17 cellular contexts compared by ENCODE assay signal in genomic region chr17:75610103-75610984, GRCh38. TPM values are rescaled to one million over a fixed set of nuclear protein-coding genes. Genes with fewer than 3 reads are reported as not detected.
DNase-seq lines count a peak whose midpoint lies in the region; ATAC-seq lines count a peak whose summit lies in the region.
"Had no signal": no experiment of that assay in that cellular context is flagged by ENCODE, and none has a peak within 500 bp of the region (broad histone marks: within the 10 kb centered on the region; RNA-seq: fewer than 3 reads in every experiment).

No MANE protein-coding gene starts in this region.

- H3K4me3 ChIP-seq in BLaER1 (no peak overlapping the region), duodenal mucosa (ENCODE audit: low read depth in 1 of 2, low read length in 2 of 2) (peak overlapping the region; percentile 69 to 75), muscle layer of duodenum (ENCODE audit: low read depth in 1 of 2, low read length in 2 of 2) (peak overlapping the region in 1 of 2 donors; percentile 7)
- H3K4me3 ChIP-seq: esophagus squamous epithelium, vagina had no signal

- H3K9me3 ChIP-seq in BLaER1: no peaks in the 10 kb centered on the region
- no peaks in the 10 kb centered on the region for H3K9me3 ChIP-seq in duodenal mucosa (ENCODE audit: control insufficient read depth in 1 of 2, low read length in 2 of 2)
- no peaks in the 10 kb centered on the region for H3K9me3 ChIP-seq in muscle layer of duodenum (ENCODE audit: control insufficient read depth in 1 of 2, low read length in 2 of 2)
- H3K9me3 ChIP-seq: esophagus squamous epithelium, vagina had no signal

- H3K9ac ChIP-seq in BLaER1 (peak overlapping the region; percentile 34; the same call in 1 of the 2 replicates), duodenal mucosa (ENCODE audit: low read depth in 1 of 2, low read length in 2 of 2) (peak overlapping the region; percentile 73 to 75)

- DNase-seq in LHCN-M2 (ENCODE audit: low read depth) (peak; percentile 13), NCI-H2081 treated with DMSO at 0.1 percent for 48 hours (lab: John Stamatoyannopoulos, UW) (no peak), NCI-H1436 treated with DMSO at 0.1 percent for 48 hours (lab: John Stamatoyannopoulos, UW) (no peak)
- DNase-seq: activated CD8-positive, alpha-beta T cell treated with anti-CD3 and anti-CD28 coated beads, Interleukin-2, amount 10 ng/mL, durations not matched to agents 7 days and 5 days; CD8-positive, alpha-beta memory T cell; esophagus squamous epithelium; NCI-H1048; NCI-H69 had no signal

- no peaks in the 10 kb centered on the region for H4K20me1 ChIP-seq in BLaER1

- ATAC-seq in GM21717 (IDR thresholded peaks at IDR 0.05; ENCODE audit: unreplicated experiment) (no peak), HG03045 (IDR thresholded peaks at IDR 0.05; ENCODE audit: unreplicated experiment) (no peak)
- ATAC-seq: activated CD8-positive, alpha-beta T cell treated with anti-CD3 and anti-CD28 coated beads, Interleukin-2, amount 10 ng/mL, durations not matched to agents 7 days and 5 days had no signal

- no peaks in the 10 kb centered on the region for H3K27me3 ChIP-seq in BLaER1
- no peaks in the 10 kb centered on the region for H3K27me3 ChIP-seq in duodenal mucosa (ENCODE audit: control insufficient read depth in 1 of 2, insufficient read depth in 2 of 2, low read length in 2 of 2)
- H3K27me3 ChIP-seq in muscle layer of duodenum (ENCODE audit: low read depth, low read length): no peaks in the 10 kb centered on the region
- H3K27me3 ChIP-seq: esophagus squamous epithelium, vagina had no signal

- H3K27ac ChIP-seq in BLaER1 (no peak overlapping the region), duodenal mucosa (ENCODE audit: low read depth, low read length) (peak overlapping the region; percentile 80), muscle layer of duodenum (ENCODE audit: low read length) (peak overlapping the region; percentile 72)
- H3K27ac ChIP-seq: vagina had no signal

- H3K36me3 ChIP-seq in BLaER1 (peaks cover 84% of the 10 kb centered on the region), duodenal mucosa (ENCODE audit: control insufficient read depth in 1 of 2, insufficient read depth in 2 of 2, low read length in 2 of 2) (peaks cover 12 to 24% of the 10 kb centered on the region in 2 donors), muscle layer of duodenum (ENCODE audit: control insufficient read depth in 1 of 2, insufficient read depth in 2 of 2, low read length in 2 of 2) (peaks cover 0 to 38% of the 10 kb centered on the region in 2 donors)

- H3K4me1 ChIP-seq in BLaER1 (no peaks in the 10 kb centered on the region), duodenal mucosa (ENCODE audit: control insufficient read depth in 1 of 2, insufficient read depth in 2 of 2, low read length in 2 of 2) (peaks cover 12 to 37% of the 10 kb centered on the region in 2 donors), muscle layer of duodenum (ENCODE audit: control insufficient read depth in 1 of 2, insufficient read depth in 2 of 2, low read length in 2 of 2) (no peaks in the 10 kb centered on the region)
- H3K4me1 ChIP-seq: vagina had no signal

- H3K4me2 ChIP-seq in BLaER1: no peak overlapping the region

RNA-seq across cellular contexts. Expression of gene MYO15B, which starts 22.7 kb away (rescaled TPM):
- total RNA-seq in LHCN-M2 (2014; rRNA removed): under 0.01 and 0.06 TPM in 2 replicates
- polyA plus RNA-seq in LHCN-M2 (2012): 0.33 TPM

RNA-seq across cellular contexts. Expression of gene SMIM5, which starts 22.9 kb away (rescaled TPM):
- total RNA-seq in LHCN-M2 (2014; rRNA removed): 0.17 and 0.90 TPM in 2 replicates
- polyA plus RNA-seq in LHCN-M2 (2012): 0.26 TPM
- total RNA-seq: activated T-helper 1 cell treated with anti-CD3 and anti-CD28 coated beads, Interleukin-12 subunit alpha, Interleukin-12 subunit beta, Interleukin-2, Interleukin-4 antibody, amounts not matched to agents 30 ng/mL and 10 ng/mL and 1 ng/mL, durations not matched to agents 14 hours and 24 hours and 36 hours; dermis microvascular lymphatic vessel endothelial cell; lung microvascular endothelial cell had no signal

RNA-seq across cellular contexts. Expression of gene RECQL5, which starts 56.6 kb away (rescaled TPM):
- 14.5 and 31.3 TPM in 2 replicates for total RNA-seq in LHCN-M2 (2014; rRNA removed)
- 11.7 TPM for polyA plus RNA-seq in LHCN-M2 (2012)

RNA-seq across cellular contexts. Expression of gene SAP30BP, which starts 56.8 kb away (rescaled TPM):
- 58.4 and 63.3 TPM in 2 replicates for total RNA-seq in LHCN-M2 (2014; rRNA removed)
- polyA plus RNA-seq in LHCN-M2 (2012): 83.4 TPM
